Comparison of ENCODE assay signal across 15 cellular contexts in genomic region chr5:142748132-142748531, GRCh38. TPM values are rescaled to one million over a fixed set of nuclear protein-coding genes. Genes with fewer than 3 reads are reported as not detected.
A peak's percentile ranks its signal among the peaks of the same experiment; 100 is the strongest.
DNase-seq lines count a peak whose midpoint lies in the region; TF ChIP-seq lines count a peak whose summit lies in the region.
"Had no signal": no experiment of that assay in that cellular context is flagged by ENCODE, and none has a peak within 500 bp of the region (broad histone marks: within the 10 kb centered on the region; RNA-seq: fewer than 3 reads in every experiment).

No MANE protein-coding gene starts in this region.

- no peak overlapping the region for H2AFZ ChIP-seq in MM.1S (ENCODE audit: low read length)

- H3K27ac ChIP-seq in mesendoderm (ENCODE audit: low read depth, low read length) (no peak overlapping the region), MM.1S (ENCODE audit: low read length) (no peak overlapping the region)
- H3K27ac ChIP-seq: KMS-11 had no signal

- no peak for TF ChIP-seq CTCF in AG09309 (IDR thresholded peaks at IDR 0.05; ENCODE audit: control insufficient read depth, insufficient read depth, low read depth, low read length, missing control alignments)
- no peak for TF ChIP-seq CTCF in cardiac fibroblast (IDR thresholded peaks at IDR 0.05; ENCODE audit: low read depth, low read length)
- TF ChIP-seq CTCF in MM.1S (IDR thresholded peaks at IDR 0.05; ENCODE audit: low read length): no peak

- no peaks in the 10 kb centered on the region for H3K9me2 ChIP-seq in MM.1S (replicated peaks; ENCODE audit: insufficient read depth, low read length)

- no peaks in the 10 kb centered on the region for H3K36me3 ChIP-seq in mesendoderm (ENCODE audit: control insufficient read depth, insufficient read depth, low read length)
- H3K36me3 ChIP-seq in MM.1S (replicated peaks; ENCODE audit: insufficient read depth, low read length): no peaks in the 10 kb centered on the region
- H3K36me3 ChIP-seq: tibial nerve had no signal

- H3K79me1 ChIP-seq in mesendoderm (ENCODE audit: low read length): no peaks in the 10 kb centered on the region

- H3K27me3 ChIP-seq in mesendoderm (ENCODE audit: insufficient read depth, low read length, poor library complexity) (peaks cover 1% of the 10 kb centered on the region), MM.1S (replicated peaks; ENCODE audit: insufficient read depth, low read length) (no peaks in the 10 kb centered on the region)
- H3K27me3 ChIP-seq: dorsolateral prefrontal cortex, tibial nerve had no signal

- no peak overlapping the region for H3K18ac ChIP-seq in mesendoderm (ENCODE audit: low read length)

- no peak overlapping the region for H2AK5ac ChIP-seq in mesendoderm (ENCODE audit: low read length)

- H3K4me2 ChIP-seq in mesendoderm (ENCODE audit: low read length) (no peak overlapping the region), MM.1S (ENCODE audit: low read depth, low read length) (no peak overlapping the region)
- H3K4me2 ChIP-seq: KMS-11 had no signal

- no peak overlapping the region for H3K4ac ChIP-seq in mesendoderm (ENCODE audit: low read depth, low read length)

- H3K9me3 ChIP-seq in MM.1S (replicated peaks; ENCODE audit: insufficient read depth, low read length): no peaks in the 10 kb centered on the region
- H3K9me3 ChIP-seq: tibial nerve had no signal

- H3K4me1 ChIP-seq in mesendoderm (ENCODE audit: control insufficient read depth, low read depth, low read length): peaks cover 2% of the 10 kb centered on the region
- no peaks in the 10 kb centered on the region for H3K4me1 ChIP-seq in MM.1S (ENCODE audit: low read length)

- no peak overlapping the region for H2BK120ac ChIP-seq in mesendoderm (ENCODE audit: low read depth, low read length)

- no peak overlapping the region for H4K8ac ChIP-seq in mesendoderm (ENCODE audit: low read depth, low read length)

- H3K23ac ChIP-seq in mesendoderm (ENCODE audit: low read length): no peak overlapping the region

- no peak overlapping the region for H2BK5ac ChIP-seq in mesendoderm (ENCODE audit: low read length)

- H3K56ac ChIP-seq in mesendoderm (ENCODE audit: low read length): no peak overlapping the region

- no peak overlapping the region for H3K4me3 ChIP-seq in AG09309 (ENCODE audit: control insufficient read depth, low read depth, low read length)
- H3K4me3 ChIP-seq in cardiac fibroblast (replicated peaks in 1 of 2; ENCODE audit: low read depth in 2 of 2, low read length in 2 of 2): no peak overlapping the region
- H3K4me3 ChIP-seq in mesendoderm (ENCODE audit: low read length): no peak overlapping the region
- no peak overlapping the region for H3K4me3 ChIP-seq in MM.1S (ENCODE audit: low read length)
- H3K4me3 ChIP-seq: dorsolateral prefrontal cortex, lung, tibial nerve had no signal

- no peaks in the 10 kb centered on the region for H4K20me1 ChIP-seq in MM.1S (ENCODE audit: insufficient read depth, low read length)

- no peak overlapping the region for H4K5ac ChIP-seq in mesendoderm (ENCODE audit: low read length)

- no peak overlapping the region for H2BK15ac ChIP-seq in mesendoderm (replicated peaks; ENCODE audit: low read depth)

- DNase-seq in AG09309 (ENCODE audit: low read depth) (peak; percentile 38), LHCN-M2 (ENCODE audit: low read depth) (peak; percentile 28), cardiac fibroblast (ENCODE audit: low read depth in 2 of 2) (peak; percentile 59 to 84), iris pigment epithelial cell (ENCODE audit: low read depth) (peak; percentile 61), NK-92 (lab: John Stamatoyannopoulos, UW; ENCODE audit: unreplicated experiment) (no peak), mesendoderm (no peak), MM.1S (no peak), AG20443 (ENCODE audit: low spot score) (no peak)
- DNase-seq: GF-D8, kidney, NCI-H1694 treated with DMSO at 0.1 percent for 48 hours had no signal

- no peak overlapping the region for H3K9ac ChIP-seq in mesendoderm (ENCODE audit: low read length)
- no peak overlapping the region for H3K9ac ChIP-seq in MM.1S (ENCODE audit: low read length)
- H3K9ac ChIP-seq: KMS-11 had no signal

- WGBS in mesendoderm (ENCODE audit: extremely low coverage, insufficient coverage, low lambda C conversion rate): no CpG with 5 or more reads among the region's 1 CpG

- H3K79me2 ChIP-seq in mesendoderm (ENCODE audit: control insufficient read depth, insufficient read depth, low read length): no peaks in the 10 kb centered on the region
- no peaks in the 10 kb centered on the region for H3K79me2 ChIP-seq in MM.1S (ENCODE audit: low read length)

- no peaks in the 10 kb centered on the region for H3F3A ChIP-seq in MM.1S (ENCODE audit: insufficient read depth, low read length)

RNA-seq across cellular contexts. Expression of gene ARHGAP26, which starts 22.0 kb away (rescaled TPM):
- total RNA-seq in LHCN-M2 (2014; rRNA removed): 1.0 TPM in 2 replicates
- 1.7 TPM for polyA plus RNA-seq in LHCN-M2 (2012)
- polyA plus RNA-seq in mesendoderm (2013, experiment 1 of 2): 12.0 TPM
- 11.8 TPM for polyA plus RNA-seq in mesendoderm (2013, experiment 2 of 2)

Comparison
In these comparisons a context has a peak if more than half of its experiments do, and no peak if none do; other contexts are left out.
1. DNase-seq: peak in AG09309 (single experiment), LHCN-M2 (single experiment), cardiac fibroblast (2 of 2) and iris pigment epithelial cell (single experiment); none in NK-92 (single experiment), mesendoderm (single experiment), MM.1S (single experiment) and AG20443 (single experiment).